In the genomic region with DNA sequence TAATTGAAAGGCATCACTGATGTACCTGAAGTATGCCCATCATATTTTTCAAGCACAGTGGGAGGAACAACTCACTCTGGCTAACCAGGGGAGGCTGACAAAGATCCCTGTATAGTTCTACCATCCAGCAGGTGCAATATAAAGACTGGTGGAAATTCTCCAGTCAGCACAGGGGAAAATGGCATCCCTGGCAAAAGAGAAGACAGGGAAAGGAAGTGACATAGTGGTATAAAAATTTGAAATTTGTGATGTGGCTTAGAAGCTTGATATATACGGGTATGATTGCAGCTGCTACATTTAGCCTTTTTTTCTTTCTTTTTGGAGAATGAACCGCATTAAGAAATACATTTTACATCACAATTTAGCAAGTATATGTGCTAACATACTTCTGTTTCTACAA, we compare ENCODE assay signal across 20 cellular contexts.
"Had no signal": no experiment of that assay in that cellular context is flagged by ENCODE, and none has a peak within 500 bp of the region (broad histone marks: within the 10 kb centered on the region; RNA-seq: fewer than 3 reads in every experiment).

No MANE protein-coding gene starts in this region.

- H3K27me3 ChIP-seq: body of pancreas, heart left ventricle, pancreas, right lobe of liver, testis had no signal

- ATAC-seq: activated CD8-positive, alpha-beta T cell treated with anti-CD3 and anti-CD28 coated beads for 36 hours; activated T-helper 17 cell treated with anti-CD3 and anti-CD28 coated beads, Interleukin-2, amount 50 U/mL, for 72 hours; body of pancreas; heart left ventricle; left ventricle myocardium superior; pancreas; right lobe of liver; stimulated activated memory B cell treated with anti-CD40 and anti-IgM and Interleukin-4, amounts not matched to agents 10 μg/mL and 1 μg/mL and 100 μg/mL, for 72 hours had no signal

- H3K36me3 ChIP-seq: heart left ventricle, pancreas, right lobe of liver had no signal

- H3K27me3 Mint-ChIP-seq: activated CD4-positive, alpha-beta T cell treated with anti-CD3 and anti-CD28 coated beads, Interleukin-2, amount 10 ng/mL, durations not matched to agents 24 days and 14 days; activated CD8-positive, alpha-beta T cell treated with anti-CD3 and anti-CD28 coated beads for 36 hours; activated naive CD8-positive, alpha-beta T cell treated with anti-CD3 and anti-CD28 coated beads, Interleukin-2, amount 10 ng/mL, durations not matched to agents 7 days and 5 days; activated T-helper 17 cell treated with anti-CD3 and anti-CD28 coated beads, Interleukin-2, amount 50 U/mL, for 72 hours; naive B cell; stimulated activated memory B cell treated with anti-CD40 and anti-IgM and Interleukin-4, amounts not matched to agents 10 μg/mL and 1 μg/mL and 100 μg/mL, for 72 hours; type B pancreatic cell had no signal

- H3K27ac Mint-ChIP-seq: activated CD4-positive, alpha-beta T cell treated with anti-CD3 and anti-CD28 coated beads, Interleukin-2, amount 10 ng/mL, durations not matched to agents 24 days and 14 days; activated CD8-positive, alpha-beta T cell treated with anti-CD3 and anti-CD28 coated beads for 36 hours; activated naive CD8-positive, alpha-beta T cell treated with anti-CD3 and anti-CD28 coated beads, Interleukin-2, amount 10 ng/mL, durations not matched to agents 7 days and 5 days; activated T-helper 17 cell treated with anti-CD3 and anti-CD28 coated beads, Interleukin-2, amount 50 U/mL, for 72 hours; stimulated activated memory B cell treated with anti-CD40 and anti-IgM and Interleukin-4, amounts not matched to agents 10 μg/mL and 1 μg/mL and 100 μg/mL, for 72 hours; type B pancreatic cell had no signal

- H3K4me3 Mint-ChIP-seq: activated CD4-positive, alpha-beta T cell treated with anti-CD3 and anti-CD28 coated beads, Interleukin-2, amount 10 ng/mL, durations not matched to agents 24 days and 14 days; activated CD8-positive, alpha-beta T cell treated with anti-CD3 and anti-CD28 coated beads for 36 hours; activated naive CD8-positive, alpha-beta T cell treated with anti-CD3 and anti-CD28 coated beads, Interleukin-2, amount 10 ng/mL, durations not matched to agents 7 days and 5 days; activated T-helper 17 cell treated with anti-CD3 and anti-CD28 coated beads, Interleukin-2, amount 50 U/mL, for 72 hours; naive B cell; stimulated activated memory B cell treated with anti-CD40 and anti-IgM and Interleukin-4, amounts not matched to agents 10 μg/mL and 1 μg/mL and 100 μg/mL, for 72 hours; type B pancreatic cell had no signal

- H3K4me3 ChIP-seq: body of pancreas, dorsolateral prefrontal cortex, heart left ventricle, pancreas, right lobe of liver, testis had no signal

- H3K27ac ChIP-seq: body of pancreas, dorsolateral prefrontal cortex, heart left ventricle, pancreas, right lobe of liver, testis had no signal

- DNase-seq: activated CD4-positive, alpha-beta T cell treated with anti-CD3 and anti-CD28 coated beads, Interleukin-2, amount 10 ng/mL, durations not matched to agents 24 days and 14 days; activated CD8-positive, alpha-beta T cell treated with anti-CD3 and anti-CD28 coated beads for 36 hours; activated naive CD4-positive, alpha-beta T cell treated with Interleukin-2 at 50 U/mL for 16 hours; activated naive CD8-positive, alpha-beta T cell treated with anti-CD3 and anti-CD28 coated beads, Interleukin-2, amount 10 ng/mL, durations not matched to agents 7 days and 5 days; activated T-cell treated with anti-CD3 and anti-CD28 coated beads, Interleukin-2, amount 50 U/mL, for 1 hour; amygdala; body of pancreas; caudate nucleus; dorsolateral prefrontal cortex; heart left ventricle; left ventricle myocardium superior; naive B cell; pancreas; right lobe of liver; stimulated activated CD4-positive, alpha-beta T cell treated with anti-CD3 and anti-CD28 coated beads, Interleukin-4, amount 100 ng/mL, for 4 hours; T-helper 9 cell; testis had no signal

- H3K9me3 Mint-ChIP-seq: activated CD4-positive, alpha-beta T cell treated with anti-CD3 and anti-CD28 coated beads, Interleukin-2, amount 10 ng/mL, durations not matched to agents 24 days and 14 days; activated CD8-positive, alpha-beta T cell treated with anti-CD3 and anti-CD28 coated beads for 36 hours; activated naive CD8-positive, alpha-beta T cell treated with anti-CD3 and anti-CD28 coated beads, Interleukin-2, amount 10 ng/mL, durations not matched to agents 7 days and 5 days; activated T-helper 17 cell treated with anti-CD3 and anti-CD28 coated beads, Interleukin-2, amount 50 U/mL, for 72 hours; naive B cell; stimulated activated memory B cell treated with anti-CD40 and anti-IgM and Interleukin-4, amounts not matched to agents 10 μg/mL and 1 μg/mL and 100 μg/mL, for 72 hours; type B pancreatic cell had no signal

- H3K4me1 ChIP-seq: body of pancreas, pancreas, right lobe of liver, testis had no signal

- H3K36me3 Mint-ChIP-seq: activated naive CD8-positive, alpha-beta T cell treated with anti-CD3 and anti-CD28 coated beads, Interleukin-2, amount 10 ng/mL, durations not matched to agents 7 days and 5 days; naive B cell; stimulated activated memory B cell treated with anti-CD40 and anti-IgM and Interleukin-4, amounts not matched to agents 10 μg/mL and 1 μg/mL and 100 μg/mL, for 72 hours; type B pancreatic cell had no signal

- H3K4me1 Mint-ChIP-seq: activated CD4-positive, alpha-beta T cell treated with anti-CD3 and anti-CD28 coated beads, Interleukin-2, amount 10 ng/mL, durations not matched to agents 24 days and 14 days; activated naive CD8-positive, alpha-beta T cell treated with anti-CD3 and anti-CD28 coated beads, Interleukin-2, amount 10 ng/mL, durations not matched to agents 7 days and 5 days; activated T-helper 17 cell treated with anti-CD3 and anti-CD28 coated beads, Interleukin-2, amount 50 U/mL, for 72 hours; naive B cell; stimulated activated memory B cell treated with anti-CD40 and anti-IgM and Interleukin-4, amounts not matched to agents 10 μg/mL and 1 μg/mL and 100 μg/mL, for 72 hours had no signal

- H3K9me3 ChIP-seq: body of pancreas, heart left ventricle, pancreas, right lobe of liver, testis had no signal
